1 cellular context compared by ENCODE assay signal in genomic region chr22:32528984-32529982, GRCh38.
TF ChIP-seq lines count a peak whose summit lies in the region.

No MANE protein-coding gene starts in this region.

TF ChIP-seq in HCT116, 20 proteins besides CTCF, POLR2A, EP300 and RAD21 (continued from another document):
- TF ChIP-seq SIN3A (IDR thresholded peaks at IDR 0.05; ENCODE audit: low read depth) (no peak), ZNF274 (IDR thresholded peaks at IDR 0.05; ENCODE audit: low read depth, low read length) (no peak), YY1 (IDR thresholded peaks at IDR 0.05; ENCODE audit: extremely low read depth, insufficient replicate concordance, low read depth, low read length) (no peak), ZFX (IDR thresholded peaks at IDR 0.05) (no peak), SRF (IDR thresholded peaks at IDR 0.05; ENCODE audit: low read depth) (no peak), ELF1 (IDR thresholded peaks at IDR 0.05; ENCODE audit: borderline replicate concordance, low read depth) (no peak), POLR2AphosphoS5 (IDR thresholded peaks at IDR 0.05; ENCODE audit: low read depth, low read length) (no peak), EZH2phosphoT487 (IDR thresholded peaks at IDR 0.05; ENCODE audit: borderline replicate concordance) (no peak), SP1 (IDR thresholded peaks at IDR 0.05; ENCODE audit: low read depth) (no peak), EZH2 (IDR thresholded peaks at IDR 0.05) (no peak)
- TF ChIP-seq, protein P1, sequence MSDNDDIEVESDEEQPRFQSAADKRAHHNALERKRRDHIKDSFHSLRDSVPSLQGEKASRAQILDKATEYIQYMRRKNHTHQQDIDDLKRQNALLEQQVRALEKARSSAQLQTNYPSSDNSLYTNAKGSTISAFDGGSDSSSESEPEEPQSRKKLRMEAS (IDR thresholded peaks at IDR 0.05): no peak
TF ChIP-seq in HCT116: peak in this region for 0.
